Comparison of ENCODE assay signal across 1 cellular context in genomic region chr3:188918086-188918485, GRCh38.
TF ChIP-seq lines count a peak whose summit lies in the region.

No MANE protein-coding gene starts in this region.

TF ChIP-seq in IMR-90, 13 proteins besides CTCF, POLR2A, EP300 and RAD21 (continued from another document):
- no peak for TF ChIP-seq MXI1 (IDR thresholded peaks at IDR 0.05; ENCODE audit: borderline replicate concordance, low read depth, low read length)
- TF ChIP-seq FOS (IDR thresholded peaks at IDR 0.05; ENCODE audit: low read depth, low read length), result no peak
- no peak for TF ChIP-seq BHLHE40 (IDR thresholded peaks at IDR 0.05; ENCODE audit: low read depth, low read length)
- TF ChIP-seq USF2 (IDR thresholded peaks at IDR 0.05; ENCODE audit: low read depth, low read length), result no peak
- 0 out of 2 replicates have a peak, but pooled peaks have one; percentile 3 for TF ChIP-seq MAFK (IDR thresholded peaks at IDR 0.05; ENCODE audit: low read depth, low read length)
- no peak for TF ChIP-seq RFX5 (IDR thresholded peaks at IDR 0.05; ENCODE audit: low read depth, low read length)
- TF ChIP-seq MAZ (IDR thresholded peaks at IDR 0.05; ENCODE audit: borderline replicate concordance, low read depth, low read length), result no peak
